Comparison of ENCODE assay signal across 9 cellular contexts in genomic region chr9:98121096-98121495, GRCh38. TPM values are rescaled to one million over a fixed set of nuclear protein-coding genes. Genes with fewer than 3 reads are reported as not detected.
DNase-seq lines count a peak whose midpoint lies in the region; ATAC-seq and TF ChIP-seq lines count a peak whose summit lies in the region.
"Had no signal": no experiment of that assay in that cellular context is flagged by ENCODE, and none has a peak within 500 bp of the region (broad histone marks: within the 10 kb centered on the region; RNA-seq: fewer than 3 reads in every experiment).

No MANE protein-coding gene starts in this region.

- TF ChIP-seq CTCF in mucosa of descending colon (IDR thresholded peaks at IDR 0.05), result peak; percentile 9

- H3K27ac ChIP-seq in CD4-positive, CD25-positive, alpha-beta regulatory T cell (ENCODE audit: insufficient read depth, low read length, poor library complexity, severe bottlenecking), result peak overlapping the region; percentile 79
- peak overlapping the region; percentile 47 for H3K27ac ChIP-seq in KOPT-K1 (ENCODE audit: low read depth, low read length, poor library complexity, severe bottlenecking)

- peaks cover 17% of the 10 kb centered on the region for H3K36me3 ChIP-seq in CD4-positive, CD25-positive, alpha-beta regulatory T cell (ENCODE audit: control insufficient read depth, insufficient read depth, low read length)
- H3K36me3 ChIP-seq in KOPT-K1 (ENCODE audit: insufficient read depth, low read length), result peaks cover 30% of the 10 kb centered on the region
- peaks cover 6% of the 10 kb centered on the region for H3K36me3 ChIP-seq in mucosa of descending colon (ENCODE audit: low read depth)

- H3K9me3 ChIP-seq in CD4-positive, CD25-positive, alpha-beta regulatory T cell (ENCODE audit: control insufficient read depth in 2 of 2, low read length in 2 of 2), result no peaks in the 10 kb centered on the region
- H3K9me3 ChIP-seq in KOPT-K1 (ENCODE audit: insufficient read depth, low read length, poor library complexity, severe bottlenecking) (no peaks in the 10 kb centered on the region), mucosa of descending colon (no peaks in the 10 kb centered on the region)

- peaks cover 12 to 66% (median 50%) of the 10 kb centered on the region in 4 donors for H3K4me1 Mint-ChIP-seq in CD4-positive, CD25-positive, alpha-beta regulatory T cell
- H3K4me1 Mint-ChIP-seq in activated T-helper 2 cell treated with anti-CD3 and anti-CD28 coated beads, Interferon-gamma antibody, Interleukin-2, Interleukin-4, amounts not matched to agents 10 μg/mL and 5 μg/mL and 100 μg/mL, durations not matched to agents 14 hours and 24 hours and 36 hours (ENCODE audit: low read depth), result peaks cover 35% of the 10 kb centered on the region

- no peak for ATAC-seq in CD4-positive, CD25-positive, alpha-beta regulatory T cell (ENCODE audit: low read depth in 2 of 2)
- ATAC-seq in mucosa of descending colon (peak; percentile 61), HG03045 (IDR thresholded peaks at IDR 0.05; ENCODE audit: unreplicated experiment) (no peak), HG03039 (IDR thresholded peaks at IDR 0.05; ENCODE audit: unreplicated experiment) (no peak)

- H3K27me3 ChIP-seq in CD4-positive, CD25-positive, alpha-beta regulatory T cell (ENCODE audit: control insufficient read depth, insufficient read depth, low read length), result no peaks in the 10 kb centered on the region

- H3K27me3 Mint-ChIP-seq in CD4-positive, CD25-positive, alpha-beta regulatory T cell, result peaks cover 5% of the 10 kb centered on the region
- no peaks in the 10 kb centered on the region for H3K27me3 Mint-ChIP-seq in activated T-helper 2 cell treated with anti-CD3 and anti-CD28 coated beads, Interferon-gamma antibody, Interleukin-2, Interleukin-4, amounts not matched to agents 10 μg/mL and 5 μg/mL and 100 μg/mL, durations not matched to agents 14 hours and 24 hours and 36 hours (ENCODE audit: low read depth)

- DNase-seq in CD4-positive, CD25-positive, alpha-beta regulatory T cell, result peak in 1 of 3 donors; percentile 42
- DNase-seq in activated T-helper 2 cell treated with anti-CD3 and anti-CD28 coated beads, Interferon-gamma antibody, Interleukin-2, Interleukin-4, amounts not matched to agents 10 μg/mL and 5 μg/mL and 100 μg/mL, durations not matched to agents 14 hours and 24 hours and 36 hours (ENCODE audit: low spot score), result no peak
- DNase-seq in mucosa of descending colon (peak in 1 of 3 donors; percentile 82), epidermal melanocyte (ENCODE audit: insufficient read length, low spot score) (no peak), putamen (ENCODE audit: low spot score) (no peak)
- DNase-seq: activated gamma-delta T cell had no signal

- H3K9me3 Mint-ChIP-seq in CD4-positive, CD25-positive, alpha-beta regulatory T cell, result peaks cover 0 to 2% (median 0%) of the 10 kb centered on the region in 7 donors
- H3K9me3 Mint-ChIP-seq in activated T-helper 2 cell treated with anti-CD3 and anti-CD28 coated beads, Interferon-gamma antibody, Interleukin-2, Interleukin-4, amounts not matched to agents 10 μg/mL and 5 μg/mL and 100 μg/mL, durations not matched to agents 14 hours and 24 hours and 36 hours, result no peaks in the 10 kb centered on the region

- peaks cover 24% of the 10 kb centered on the region for H3K36me3 Mint-ChIP-seq in CD4-positive, CD25-positive, alpha-beta regulatory T cell
- peaks cover 14% of the 10 kb centered on the region for H3K36me3 Mint-ChIP-seq in activated T-helper 2 cell treated with anti-CD3 and anti-CD28 coated beads, Interferon-gamma antibody, Interleukin-2, Interleukin-4, amounts not matched to agents 10 μg/mL and 5 μg/mL and 100 μg/mL, durations not matched to agents 14 hours and 24 hours and 36 hours (ENCODE audit: low read depth)

- H3K27ac Mint-ChIP-seq in CD4-positive, CD25-positive, alpha-beta regulatory T cell, result peak overlapping the region; percentile 97 to 99 (median 98)
- no peak overlapping the region for H3K27ac Mint-ChIP-seq in activated T-helper 2 cell treated with anti-CD3 and anti-CD28 coated beads, Interferon-gamma antibody, Interleukin-2, Interleukin-4, amounts not matched to agents 10 μg/mL and 5 μg/mL and 100 μg/mL, durations not matched to agents 14 hours and 24 hours and 36 hours

- peak overlapping the region; percentile 93 to 99 (median 96) for H3K4me3 Mint-ChIP-seq in CD4-positive, CD25-positive, alpha-beta regulatory T cell
- H3K4me3 Mint-ChIP-seq in activated T-helper 2 cell treated with anti-CD3 and anti-CD28 coated beads, Interferon-gamma antibody, Interleukin-2, Interleukin-4, amounts not matched to agents 10 μg/mL and 5 μg/mL and 100 μg/mL, durations not matched to agents 14 hours and 24 hours and 36 hours (ENCODE audit: low read depth), result peak overlapping the region; percentile 82

- H3K4me1 ChIP-seq in CD4-positive, CD25-positive, alpha-beta regulatory T cell (ENCODE audit: control insufficient read depth, insufficient read depth, low read length, poor library complexity, severe bottlenecking), result peaks cover 56% of the 10 kb centered on the region
- H3K4me1 ChIP-seq in mucosa of descending colon (ENCODE audit: low read depth), result peaks cover 26% of the 10 kb centered on the region

- H3K4me3 ChIP-seq in CD4-positive, CD25-positive, alpha-beta regulatory T cell (ENCODE audit: low read depth, low read length), result peak overlapping the region; percentile 73
- H3K4me3 ChIP-seq in mucosa of descending colon, result no peak overlapping the region

- intact Hi-C loops in activated T-helper 2 cell treated with anti-CD3 and anti-CD28 coated beads, Interferon-gamma antibody, Interleukin-2, Interleukin-4, amounts not matched to agents 10 μg/mL and 5 μg/mL and 100 μg/mL, durations not matched to agents 14 hours and 24 hours and 36 hours (cut with micrococcal nuclease), result no loop called here
- intact Hi-C loops in mucosa of descending colon (cut with DNase I, micrococcal nuclease), result no loop called here

RNA-seq across cellular contexts. Expression of gene TRIM14, which starts 2.1 kb away (rescaled TPM):
- total RNA-seq in CD4-positive, CD25-positive, alpha-beta regulatory T cell, result 120 TPM
- 10 to 100 TPM; 65.2 to 94.0 (median 73.7) TPM for polyA plus RNA-seq in CD4-positive, CD25-positive, alpha-beta regulatory T cell
- 37.7 and 41.5 TPM in 2 replicates for total RNA-seq in activated T-helper 2 cell treated with anti-CD3 and anti-CD28 coated beads, Interferon-gamma antibody, Interleukin-2, Interleukin-4, amounts not matched to agents 10 μg/mL and 5 μg/mL and 100 μg/mL, durations not matched to agents 14 hours and 24 hours and 36 hours
- total RNA-seq in mucosa of descending colon, result 10 to 100 TPM; 44.9 to 67.2 (median 55.6) TPM
